ENCODE assay signal across 19 cellular contexts in genomic region chr3:134972836-134973455, GRCh38.
"Had no signal": no experiment of that assay in that cellular context is flagged by ENCODE, and none has a peak within 500 bp of the region (broad histone marks: within the 10 kb centered on the region; RNA-seq: fewer than 3 reads in every experiment).

No MANE protein-coding gene starts in this region.

- H3K4me1 Mint-ChIP-seq: mesothelial cell of epicardium had no signal

- H3K27ac ChIP-seq: colonic mucosa, dorsolateral prefrontal cortex, esophagus muscularis mucosa, foreskin keratinocyte, gastroesophageal sphincter, heart left ventricle, hepatocyte, left lung, lower lobe of right lung had no signal

- H3K4me3 Mint-ChIP-seq: immature natural killer cell, mesothelial cell of epicardium had no signal

- ATAC-seq: foreskin keratinocyte, gastroesophageal sphincter, heart left ventricle, left cardiac atrium, left lung, left ventricle myocardium superior, lower lobe of right lung, mucosa of descending colon had no signal

- DNase-seq: colonic mucosa; dermis blood vessel endothelial cell; dorsolateral prefrontal cortex; effector CD4-positive, alpha-beta T cell; effector memory CD4-positive, alpha-beta T cell; foreskin keratinocyte; heart left ventricle; hypothalamus; immature natural killer cell; left cardiac atrium; left lung; left ventricle myocardium superior; lower lobe of right lung; mesenchymal stem cell; mucosa of descending colon had no signal

- H3K9me3 ChIP-seq: colonic mucosa, esophagus muscularis mucosa, gastroesophageal sphincter, left lung, lower lobe of right lung, mucosa of descending colon had no signal

- H2AFZ ChIP-seq: hepatocyte had no signal

- H3K4me1 ChIP-seq: colonic mucosa, esophagus muscularis mucosa, foreskin keratinocyte, gastroesophageal sphincter, heart left ventricle, left lung, lower lobe of right lung had no signal

- H3K4me2 ChIP-seq: hepatocyte had no signal

- H3K4me3 ChIP-seq: colonic mucosa, dorsolateral prefrontal cortex, esophagus muscularis mucosa, gastroesophageal sphincter, heart left ventricle, hepatocyte, left lung, lower lobe of right lung, mucosa of descending colon had no signal

- H3K36me3 ChIP-seq: colonic mucosa, esophagus muscularis mucosa, gastroesophageal sphincter, heart left ventricle, left lung, lower lobe of right lung had no signal

- H3K27me3 ChIP-seq: colonic mucosa, dorsolateral prefrontal cortex, esophagus muscularis mucosa, foreskin keratinocyte, gastroesophageal sphincter, heart left ventricle, left lung had no signal

- H3K36me3 Mint-ChIP-seq: immature natural killer cell, mesothelial cell of epicardium had no signal

- H3K27ac Mint-ChIP-seq: immature natural killer cell, mesothelial cell of epicardium had no signal
